Comparison of ENCODE assay signal across 8 cellular contexts in genomic region chr18:12391487-12392136, GRCh38. TPM values are rescaled to one million over a fixed set of nuclear protein-coding genes. Genes with fewer than 3 reads are reported as not detected.
DNase-seq lines count a peak whose midpoint lies in the region; ATAC-seq and TF ChIP-seq lines count a peak whose summit lies in the region.

No MANE protein-coding gene starts in this region.

- TF ChIP-seq CTCF in fibroblast of pulmonary artery (IDR thresholded peaks at IDR 0.05; ENCODE audit: low read length, missing control alignments) (peak; percentile 99), nephron (IDR thresholded peaks at IDR 0.05; ENCODE audit: unreplicated experiment in 3 of 3) (peak; percentile 92 to 96 (median 94)), vagina (IDR thresholded peaks at IDR 0.05) (peak; percentile 82 to 91 (median 83))

- no peaks in the 10 kb centered on the region for H3K9me3 Mint-ChIP-seq in activated T-cell treated with anti-CD3 and anti-CD28 coated beads, Interleukin-2, amount 50 U/mL, for 4 hours
- no peaks in the 10 kb centered on the region for H3K9me3 Mint-ChIP-seq in nephron

- H3K27ac ChIP-seq in vagina: no peak overlapping the region

- H3K27me3 ChIP-seq in vagina: no peaks in the 10 kb centered on the region

- no peaks in the 10 kb centered on the region for H3K36me3 Mint-ChIP-seq in activated T-cell treated with anti-CD3 and anti-CD28 coated beads, Interleukin-2, amount 50 U/mL, for 4 hours (ENCODE audit: insufficient read depth)
- H3K36me3 Mint-ChIP-seq in nephron (ENCODE audit: low read depth): no peaks in the 10 kb centered on the region

- no peak overlapping the region for H3K27ac Mint-ChIP-seq in nephron

- H3K4me1 Mint-ChIP-seq in activated T-cell treated with anti-CD3 and anti-CD28 coated beads, Interleukin-2, amount 50 U/mL, for 4 hours (ENCODE audit: low read depth): no peaks in the 10 kb centered on the region
- no peaks in the 10 kb centered on the region for H3K4me1 Mint-ChIP-seq in nephron

- DNase-seq in NCI-H524 (lab: John Stamatoyannopoulos, UW) (peak; percentile 14 to 53), NCI-H524 treated with DMSO at 0.1 percent for 48 hours (lab: John Stamatoyannopoulos, UW) (no peak), NCI-H82 (lab: John Stamatoyannopoulos, UW) (peak; percentile 84), fibroblast of pulmonary artery (ENCODE audit: low read depth) (peak; percentile 83), vagina (ENCODE audit: extremely low spot score in 2 of 2) (no peak)
- peak; percentile 49 for DNase-seq in activated T-cell treated with anti-CD3 and anti-CD28 coated beads, Interleukin-2, amount 50 U/mL, for 4 hours

- H3K36me3 ChIP-seq in vagina: no peaks in the 10 kb centered on the region

- no peaks in the 10 kb centered on the region for H3K4me1 ChIP-seq in vagina

- peak; percentile 77 for ATAC-seq in HG03135 (IDR thresholded peaks at IDR 0.05; ENCODE audit: unreplicated experiment)
- ATAC-seq in activated T-cell treated with anti-CD3 and anti-CD28 coated beads, Interleukin-2, amount 50 U/mL, for 4 hours: peak; percentile 79 to 93

- H3K9me3 ChIP-seq in vagina: no peaks in the 10 kb centered on the region

- peaks cover 10% of the 10 kb centered on the region for H3K27me3 Mint-ChIP-seq in activated T-cell treated with anti-CD3 and anti-CD28 coated beads, Interleukin-2, amount 50 U/mL, for 4 hours (ENCODE audit: low read depth)
- H3K27me3 Mint-ChIP-seq in nephron (ENCODE audit: low read depth): peaks cover 6% of the 10 kb centered on the region

- H3K4me3 ChIP-seq in fibroblast of pulmonary artery (replicated peaks; ENCODE audit: low read depth, low read length) (no peak overlapping the region), vagina (no peak overlapping the region)

- no peak for TF ChIP-seq POLR2A in vagina (IDR thresholded peaks at IDR 0.05)

- no peak overlapping the region for H3K4me3 Mint-ChIP-seq in activated T-cell treated with anti-CD3 and anti-CD28 coated beads, Interleukin-2, amount 50 U/mL, for 4 hours
- no peak overlapping the region for H3K4me3 Mint-ChIP-seq in nephron

- intact Hi-C loops in vagina (cut with DNase I): loop anchor here (5.0 kb wide), 1 partner anchor 266 kb away; the partner anchor contains the start of gene SPIRE1

RNA-seq across cellular contexts. Expression of gene AFG3L2, which starts 14.6 kb away (rescaled TPM):
- 10 to 100 TPM; 78.7 to 93.5 (median 88.3) TPM for total RNA-seq in activated T-cell treated with anti-CD3 and anti-CD28 coated beads, Interleukin-2, amount 50 U/mL, for 4 hours
- 38.3 TPM for total RNA-seq in vagina

RNA-seq across cellular contexts. Expression of gene PRELID3A, which starts 16.1 kb away (rescaled TPM):
- total RNA-seq in activated T-cell treated with anti-CD3 and anti-CD28 coated beads, Interleukin-2, amount 50 U/mL, for 4 hours: 1 to 10 TPM; 1.8 to 4.3 (median 2.3) TPM
- total RNA-seq in vagina: 8.1 TPM

Comparison
In these comparisons a context has a peak if more than half of its experiments do, and no peak if none do; other contexts are left out.
1. DNase-seq: peak in NCI-H524 (2 of 2), NCI-H82 (single experiment), activated T-cell treated with anti-CD3 and anti-CD28 coated beads, Interleukin-2, amount 50 U/mL, for 4 hours (single experiment) and fibroblast of pulmonary artery (single experiment); none in NCI-H524 treated with DMSO at 0.1 percent for 48 hours (single experiment) and vagina (0 of 2).
2. Peak in every context shown above with its lines, with median percentiles within 50 percentile points of each other: CTCF ChIP-seq.